ENCODE assay signal across 8 cellular contexts in the genomic region with DNA sequence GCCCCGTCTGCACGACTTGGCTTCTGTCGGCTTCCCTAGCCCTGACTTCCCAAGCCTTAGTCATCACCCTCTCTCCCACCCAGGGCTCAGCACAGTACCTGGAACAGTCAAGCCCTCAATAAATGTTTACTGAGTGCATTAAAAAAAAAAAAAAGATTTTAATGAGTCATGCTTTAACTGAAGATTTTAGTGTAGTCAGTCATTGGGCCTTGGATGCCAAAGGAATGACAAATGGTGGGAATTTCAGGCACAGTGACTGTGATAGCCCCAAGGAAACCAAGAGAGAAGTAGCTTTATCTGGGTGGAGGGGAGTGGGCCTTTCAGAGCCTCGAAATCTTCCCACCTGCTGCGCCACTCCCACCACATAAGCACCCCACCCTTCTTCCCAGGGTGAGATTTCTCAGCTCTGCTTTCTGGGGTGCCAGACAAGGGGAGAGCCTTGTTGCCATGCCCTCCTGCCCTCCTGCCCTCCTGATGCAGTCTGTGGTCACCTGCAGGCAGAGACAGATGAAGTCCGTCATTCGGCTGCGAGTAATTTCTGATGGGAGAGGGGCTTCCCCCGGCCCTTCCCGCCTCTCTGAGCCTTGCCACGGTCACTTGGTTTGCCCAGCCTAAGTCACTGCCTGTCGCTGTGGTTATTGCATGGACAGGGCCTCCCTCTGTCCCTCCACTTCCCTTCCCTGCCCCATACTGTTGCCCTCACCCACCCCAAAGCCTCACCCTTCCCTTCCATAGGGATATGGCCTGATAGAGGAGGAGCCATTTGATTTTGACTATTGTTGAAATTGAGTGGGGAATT. TPM values are rescaled to one million over a fixed set of nuclear protein-coding genes. Genes with fewer than 3 reads are reported as not detected.
DNase-seq lines count a peak whose midpoint lies in the region; ATAC-seq and TF ChIP-seq lines count a peak whose summit lies in the region.

No MANE protein-coding gene starts in this region.

- DNase-seq in NCI-H226: peak; percentile 100
- DNase-seq in neural progenitor cell (ENCODE audit: low spot score): no peak
- DNase-seq in NCI-H1694 (lab: John Stamatoyannopoulos, UW): no peak
- DNase-seq in NCI-H2227 treated with DMSO at 0.1 percent for 48 hours (lab: John Stamatoyannopoulos, UW): no peak

- peaks cover 19% of the 10 kb centered on the region for H3K9me3 Mint-ChIP-seq in neural progenitor cell

- no peaks in the 10 kb centered on the region for H3F3A ChIP-seq in neural progenitor cell (ENCODE audit: low read depth)

- H3K36me3 ChIP-seq in BLaER1 treated with 17β-estradiol and CSF1 and Interleukin-3, amounts not matched to agents 10 nM and 100 nM: peaks cover 4 to 71% (median 50%) of the 10 kb centered on the region in 11 experiments; a peak in 19 of 22 replicates
- peaks cover 5% of the 10 kb centered on the region for H3K36me3 ChIP-seq in neural progenitor cell

- peak overlapping the region; percentile 29 for H3K27ac Mint-ChIP-seq in neural progenitor cell

- peak overlapping the region in 2 of 10 experiments; percentile 1 to 14; a peak in 1 of 20 replicates for H3K4me3 ChIP-seq in BLaER1 treated with 17β-estradiol and CSF1 and Interleukin-3, amounts not matched to agents 10 nM and 100 nM
- H3K4me3 ChIP-seq in neural progenitor cell: no peak overlapping the region

- peak overlapping the region; percentile 26 to 84 (median 69); a peak in 18 of 22 replicates for H3K9ac ChIP-seq in BLaER1 treated with 17β-estradiol and CSF1 and Interleukin-3, amounts not matched to agents 10 nM and 100 nM
- no peak overlapping the region for H3K9ac ChIP-seq in neural progenitor cell

- peak overlapping the region; percentile 15 to 97 (median 93); a peak in 20 of 22 replicates for H3K27ac ChIP-seq in BLaER1 treated with 17β-estradiol and CSF1 and Interleukin-3, amounts not matched to agents 10 nM and 100 nM
- no peak overlapping the region for H3K27ac ChIP-seq in neural progenitor cell

- H3K36me3 Mint-ChIP-seq in neural progenitor cell: peaks cover 25% of the 10 kb centered on the region

- H3K4me3 Mint-ChIP-seq in neural progenitor cell: no peak overlapping the region

- H3K9me3 ChIP-seq in BLaER1 treated with 17β-estradiol and CSF1 and Interleukin-3, amounts not matched to agents 10 nM and 100 nM (replicated peaks in 1 of 11): peaks cover 9 to 19% (median 15%) of the 10 kb centered on the region in 11 experiments; a peak in 21 of 22 replicates
- H3K9me3 ChIP-seq in neural progenitor cell (ENCODE audit: low read depth): peaks cover 5% of the 10 kb centered on the region

- peak; percentile 82 for ATAC-seq in esophagus mucosa
- ATAC-seq in GM19328 (IDR thresholded peaks at IDR 0.05; ENCODE audit: unreplicated experiment): no peak
- no peak for ATAC-seq in GM21737 (IDR thresholded peaks at IDR 0.05; ENCODE audit: unreplicated experiment)

- H2AFZ ChIP-seq in neural progenitor cell (replicated peaks): no peak overlapping the region

- H3K79me2 ChIP-seq in neural progenitor cell (ENCODE audit: low read depth): peaks cover 58% of the 10 kb centered on the region

- H3K4me2 ChIP-seq in BLaER1 treated with 17β-estradiol and CSF1 and Interleukin-3, amounts not matched to agents 10 nM and 100 nM: peak overlapping the region; percentile 83 to 95 (median 90)
- no peak overlapping the region for H3K4me2 ChIP-seq in neural progenitor cell

- H3K27me3 ChIP-seq in BLaER1 treated with 17β-estradiol and CSF1 and Interleukin-3, amounts not matched to agents 10 nM and 100 nM: no peaks in the 10 kb centered on the region
- H3K27me3 ChIP-seq in neural progenitor cell: no peaks in the 10 kb centered on the region

- H4K20me1 ChIP-seq in BLaER1 treated with 17β-estradiol and CSF1 and Interleukin-3, amounts not matched to agents 10 nM and 100 nM: peaks cover 35 to 100% (median 60%) of the 10 kb centered on the region in 11 experiments
- H4K20me1 ChIP-seq in neural progenitor cell (ENCODE audit: low read depth): peaks cover 54% of the 10 kb centered on the region

- H3K27me3 Mint-ChIP-seq in neural progenitor cell (ENCODE audit: insufficient read depth, low read depth): peaks cover 2% of the 10 kb centered on the region

- TF ChIP-seq CTCF in neural progenitor cell (IDR thresholded peaks at IDR 0.05): no peak

- H3K4me1 Mint-ChIP-seq in neural progenitor cell: peaks cover 63% of the 10 kb centered on the region

- peaks cover 90 to 99% (median 93%) of the 10 kb centered on the region in 10 experiments for H3K4me1 ChIP-seq in BLaER1 treated with 17β-estradiol and CSF1 and Interleukin-3, amounts not matched to agents 10 nM and 100 nM
- peaks cover 20% of the 10 kb centered on the region for H3K4me1 ChIP-seq in neural progenitor cell

RNA-seq across cellular contexts. Expression of a gene that starts 41.8 kb away (rescaled TPM):
- total RNA-seq in esophagus mucosa (35.6 TPM), neural progenitor cell (ENCODE audit: low replicate concordance) (12.5 and 14.3 TPM in 2 replicates)
